In genomic region chr2:88950010-88950409, GRCh38 we compare ENCODE assay signal across 1 cellular context.
TF ChIP-seq lines count a peak whose summit lies in the region.

No MANE protein-coding gene starts in this region.

TF ChIP-seq in SK-N-SH treated with all-trans-retinoic acid at 6 μM for 48 hours, 23 proteins besides CTCF, POLR2A, EP300 and RAD21 (continued from another document):
- no peak for TF ChIP-seq TSHZ2 (CRISPR knock-in tag; IDR thresholded peaks at IDR 0.05)
